In the genomic region with DNA sequence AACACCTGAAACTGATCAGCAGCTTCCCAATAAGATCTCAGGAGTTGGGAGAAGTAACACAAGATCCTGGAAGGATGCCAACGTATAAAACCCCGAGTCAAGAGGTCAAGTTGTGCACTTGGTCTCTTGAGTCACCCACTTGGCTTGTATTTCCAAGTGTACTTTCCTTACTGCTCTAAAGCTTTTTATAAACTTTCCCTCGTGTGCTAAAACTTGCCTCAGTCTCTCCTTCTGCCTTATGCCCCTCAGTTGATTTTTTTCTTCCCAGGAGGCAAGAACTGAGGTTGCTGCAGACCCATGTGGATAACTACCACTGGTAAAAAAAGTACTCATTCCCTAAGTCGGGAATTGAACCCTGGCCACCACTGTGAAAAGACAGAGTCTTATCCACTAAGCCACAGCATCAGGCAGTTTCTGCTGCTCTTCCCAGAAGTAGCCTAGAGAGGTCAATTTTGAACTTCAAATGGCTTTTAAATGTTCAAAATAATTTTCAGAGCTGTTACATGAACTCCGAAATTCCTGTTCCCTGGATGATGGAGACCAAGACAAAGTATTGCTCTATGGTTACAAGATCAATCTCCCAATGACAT, we compare ENCODE assay signal across 1 cellular context.
TF ChIP-seq lines count a peak whose summit lies in the region.

No MANE protein-coding gene starts in this region.

TF ChIP-seq in GM23338, 12 proteins besides CTCF, POLR2A, EP300 and RAD21:
- TF ChIP-seq, protein P1, sequence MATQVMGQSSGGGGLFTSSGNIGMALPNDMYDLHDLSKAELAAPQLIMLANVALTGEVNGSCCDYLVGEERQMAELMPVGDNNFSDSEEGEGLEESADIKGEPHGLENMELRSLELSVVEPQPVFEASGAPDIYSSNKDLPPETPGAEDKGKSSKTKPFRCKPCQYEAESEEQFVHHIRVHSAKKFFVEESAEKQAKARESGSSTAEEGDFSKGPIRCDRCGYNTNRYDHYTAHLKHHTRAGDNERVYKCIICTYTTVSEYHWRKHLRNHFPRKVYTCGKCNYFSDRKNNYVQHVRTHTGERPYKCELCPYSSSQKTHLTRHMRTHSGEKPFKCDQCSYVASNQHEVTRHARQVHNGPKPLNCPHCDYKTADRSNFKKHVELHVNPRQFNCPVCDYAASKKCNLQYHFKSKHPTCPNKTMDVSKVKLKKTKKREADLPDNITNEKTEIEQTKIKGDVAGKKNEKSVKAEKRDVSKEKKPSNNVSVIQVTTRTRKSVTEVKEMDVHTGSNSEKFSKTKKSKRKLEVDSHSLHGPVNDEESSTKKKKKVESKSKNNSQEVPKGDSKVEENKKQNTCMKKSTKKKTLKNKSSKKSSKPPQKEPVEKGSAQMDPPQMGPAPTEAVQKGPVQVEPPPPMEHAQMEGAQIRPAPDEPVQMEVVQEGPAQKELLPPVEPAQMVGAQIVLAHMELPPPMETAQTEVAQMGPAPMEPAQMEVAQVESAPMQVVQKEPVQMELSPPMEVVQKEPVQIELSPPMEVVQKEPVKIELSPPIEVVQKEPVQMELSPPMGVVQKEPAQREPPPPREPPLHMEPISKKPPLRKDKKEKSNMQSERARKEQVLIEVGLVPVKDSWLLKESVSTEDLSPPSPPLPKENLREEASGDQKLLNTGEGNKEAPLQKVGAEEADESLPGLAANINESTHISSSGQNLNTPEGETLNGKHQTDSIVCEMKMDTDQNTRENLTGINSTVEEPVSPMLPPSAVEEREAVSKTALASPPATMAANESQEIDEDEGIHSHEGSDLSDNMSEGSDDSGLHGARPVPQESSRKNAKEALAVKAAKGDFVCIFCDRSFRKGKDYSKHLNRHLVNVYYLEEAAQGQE (IDR thresholded peaks at IDR 0.05; ENCODE audit: unreplicated experiment): no peak
- TF ChIP-seq POLR2AphosphoS5 (IDR thresholded peaks at IDR 0.05; ENCODE audit: low read depth) (no peak), EZH2 (IDR thresholded peaks at IDR 0.05; ENCODE audit: low read depth, unreplicated experiment) (no peak), STAT1 (IDR thresholded peaks at IDR 0.05; ENCODE audit: unreplicated experiment) (no peak), JUNB (IDR thresholded peaks at IDR 0.05; ENCODE audit: unreplicated experiment) (no peak), ZNF331 (CRISPR knock-in tag; IDR thresholded peaks at IDR 0.05; ENCODE audit: low read depth) (no peak), CREB1 (CRISPR knock-in tag; IDR thresholded peaks at IDR 0.05; ENCODE audit: low read depth) (no peak), NANOG (IDR thresholded peaks at IDR 0.05; ENCODE audit: borderline replicate concordance) (no peak), ZNF114 (CRISPR knock-in tag; IDR thresholded peaks at IDR 0.05) (no peak), EZH2phosphoT487 (IDR thresholded peaks at IDR 0.05; ENCODE audit: unreplicated experiment) (no peak)
- TF ChIP-seq, protein P2, sequence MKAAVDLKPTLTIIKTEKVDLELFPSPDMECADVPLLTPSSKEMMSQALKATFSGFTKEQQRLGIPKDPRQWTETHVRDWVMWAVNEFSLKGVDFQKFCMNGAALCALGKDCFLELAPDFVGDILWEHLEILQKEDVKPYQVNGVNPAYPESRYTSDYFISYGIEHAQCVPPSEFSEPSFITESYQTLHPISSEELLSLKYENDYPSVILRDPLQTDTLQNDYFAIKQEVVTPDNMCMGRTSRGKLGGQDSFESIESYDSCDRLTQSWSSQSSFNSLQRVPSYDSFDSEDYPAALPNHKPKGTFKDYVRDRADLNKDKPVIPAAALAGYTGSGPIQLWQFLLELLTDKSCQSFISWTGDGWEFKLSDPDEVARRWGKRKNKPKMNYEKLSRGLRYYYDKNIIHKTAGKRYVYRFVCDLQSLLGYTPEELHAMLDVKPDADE (IDR thresholded peaks at IDR 0.05): no peak
- TF ChIP-seq, protein P3, sequence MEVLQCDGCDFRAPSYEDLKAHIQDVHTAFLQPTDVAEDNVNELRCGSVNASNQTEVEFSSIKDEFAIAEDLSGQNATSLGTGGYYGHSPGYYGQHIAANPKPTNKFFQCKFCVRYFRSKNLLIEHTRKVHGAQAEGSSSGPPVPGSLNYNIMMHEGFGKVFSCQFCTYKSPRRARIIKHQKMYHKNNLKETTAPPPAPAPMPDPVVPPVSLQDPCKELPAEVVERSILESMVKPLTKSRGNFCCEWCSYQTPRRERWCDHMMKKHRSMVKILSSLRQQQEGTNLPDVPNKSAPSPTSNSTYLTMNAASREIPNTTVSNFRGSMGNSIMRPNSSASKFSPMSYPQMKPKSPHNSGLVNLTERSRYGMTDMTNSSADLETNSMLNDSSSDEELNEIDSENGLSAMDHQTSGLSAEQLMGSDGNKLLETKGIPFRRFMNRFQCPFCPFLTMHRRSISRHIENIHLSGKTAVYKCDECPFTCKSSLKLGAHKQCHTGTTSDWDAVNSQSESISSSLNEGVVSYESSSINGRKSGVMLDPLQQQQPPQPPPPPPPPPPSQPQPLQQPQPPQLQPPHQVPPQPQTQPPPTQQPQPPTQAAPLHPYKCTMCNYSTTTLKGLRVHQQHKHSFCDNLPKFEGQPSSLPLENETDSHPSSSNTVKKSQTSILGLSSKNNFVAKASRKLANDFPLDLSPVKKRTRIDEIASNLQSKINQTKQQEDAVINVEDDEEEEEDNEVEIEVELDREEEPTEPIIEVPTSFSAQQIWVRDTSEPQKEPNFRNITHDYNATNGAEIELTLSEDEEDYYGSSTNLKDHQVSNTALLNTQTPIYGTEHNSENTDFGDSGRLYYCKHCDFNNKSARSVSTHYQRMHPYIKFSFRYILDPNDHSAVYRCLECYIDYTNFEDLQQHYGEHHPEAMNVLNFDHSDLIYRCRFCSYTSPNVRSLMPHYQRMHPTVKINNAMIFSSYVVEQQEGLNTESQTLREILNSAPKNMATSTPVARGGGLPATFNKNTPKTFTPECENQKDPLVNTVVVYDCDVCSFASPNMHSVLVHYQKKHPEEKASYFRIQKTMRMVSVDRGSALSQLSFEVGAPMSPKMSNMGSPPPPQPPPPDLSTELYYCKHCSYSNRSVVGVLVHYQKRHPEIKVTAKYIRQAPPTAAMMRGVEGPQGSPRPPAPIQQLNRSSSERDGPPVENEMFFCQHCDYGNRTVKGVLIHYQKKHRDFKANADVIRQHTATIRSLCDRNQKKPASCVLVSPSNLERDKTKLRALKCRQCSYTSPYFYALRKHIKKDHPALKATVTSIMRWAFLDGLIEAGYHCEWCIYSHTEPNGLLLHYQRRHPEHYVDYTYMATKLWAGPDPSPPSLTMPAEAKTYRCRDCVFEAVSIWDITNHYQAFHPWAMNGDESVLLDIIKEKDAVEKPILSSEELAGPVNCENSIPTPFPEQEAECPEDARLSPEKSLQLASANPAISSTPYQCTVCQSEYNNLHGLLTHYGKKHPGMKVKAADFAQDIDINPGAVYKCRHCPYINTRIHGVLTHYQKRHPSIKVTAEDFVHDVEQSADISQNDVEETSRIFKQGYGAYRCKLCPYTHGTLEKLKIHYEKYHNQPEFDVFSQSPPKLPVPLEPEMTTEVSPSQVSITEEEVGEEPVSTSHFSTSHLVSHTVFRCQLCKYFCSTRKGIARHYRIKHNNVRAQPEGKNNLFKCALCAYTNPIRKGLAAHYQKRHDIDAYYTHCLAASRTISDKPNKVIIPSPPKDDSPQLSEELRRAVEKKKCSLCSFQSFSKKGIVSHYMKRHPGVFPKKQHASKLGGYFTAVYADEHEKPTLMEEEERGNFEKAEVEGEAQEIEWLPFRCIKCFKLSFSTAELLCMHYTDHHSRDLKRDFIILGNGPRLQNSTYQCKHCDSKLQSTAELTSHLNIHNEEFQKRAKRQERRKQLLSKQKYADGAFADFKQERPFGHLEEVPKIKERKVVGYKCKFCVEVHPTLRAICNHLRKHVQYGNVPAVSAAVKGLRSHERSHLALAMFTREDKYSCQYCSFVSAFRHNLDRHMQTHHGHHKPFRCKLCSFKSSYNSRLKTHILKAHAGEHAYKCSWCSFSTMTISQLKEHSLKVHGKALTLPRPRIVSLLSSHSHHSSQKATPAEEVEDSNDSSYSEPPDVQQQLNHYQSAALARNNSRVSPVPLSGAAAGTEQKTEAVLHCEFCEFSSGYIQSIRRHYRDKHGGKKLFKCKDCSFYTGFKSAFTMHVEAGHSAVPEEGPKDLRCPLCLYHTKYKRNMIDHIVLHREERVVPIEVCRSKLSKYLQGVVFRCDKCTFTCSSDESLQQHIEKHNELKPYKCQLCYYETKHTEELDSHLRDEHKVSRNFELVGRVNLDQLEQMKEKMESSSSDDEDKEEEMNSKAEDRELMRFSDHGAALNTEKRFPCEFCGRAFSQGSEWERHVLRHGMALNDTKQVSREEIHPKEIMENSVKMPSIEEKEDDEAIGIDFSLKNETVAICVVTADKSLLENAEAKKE (CRISPR knock-in tag; IDR thresholded peaks at IDR 0.05): no peak
